28 cellular contexts compared by ENCODE assay signal in the genomic region with DNA sequence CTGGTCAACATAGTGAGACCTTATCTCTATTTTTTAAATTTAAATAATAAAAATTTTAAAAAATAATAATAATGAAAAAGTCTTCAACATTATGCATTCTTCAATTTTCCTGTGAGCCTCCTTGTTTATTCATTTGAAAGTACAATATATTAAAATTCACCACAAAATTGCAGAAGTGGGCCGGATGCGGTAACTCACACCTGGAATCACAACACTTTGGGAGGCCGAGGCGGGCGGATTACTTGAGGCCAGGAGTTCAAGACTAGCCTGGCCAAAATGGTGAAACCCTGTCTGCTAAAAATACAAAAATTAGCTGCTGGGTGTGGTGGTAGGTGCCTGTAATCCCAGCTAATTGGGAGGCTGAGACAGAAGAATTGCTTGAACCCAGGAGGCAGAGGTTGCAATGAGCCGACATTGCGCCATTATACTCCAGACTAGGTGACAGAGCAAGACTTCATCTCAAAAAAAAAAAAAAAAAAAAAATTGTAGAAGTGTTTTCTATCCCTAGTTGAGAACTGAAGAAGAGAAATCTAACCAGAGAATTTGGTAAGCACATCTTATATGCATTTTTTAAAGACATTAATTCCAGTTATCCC.
"Had no signal": no experiment of that assay in that cellular context is flagged by ENCODE, and none has a peak within 500 bp of the region (broad histone marks: within the 10 kb centered on the region; RNA-seq: fewer than 3 reads in every experiment).

No MANE protein-coding gene starts in this region.

- H3K4me3 Mint-ChIP-seq: activated CD4-positive, alpha-beta memory T cell treated with anti-CD3 and anti-CD28 coated beads, Interleukin-2, amount 10 ng/mL, durations not matched to agents 7 days and 5 days; activated CD4-positive, alpha-beta T cell treated with anti-CD3 and anti-CD28 coated beads, Interleukin-2, amount 10 ng/mL, durations not matched to agents 7 days and 5 days; activated T-cell treated with anti-CD3 and anti-CD28 coated beads, Interleukin-2, amount 50 U/mL, for 24 hours; natural killer cell; neural progenitor cell had no signal

- H3K36me3 ChIP-seq: brain microvascular endothelial cell, gastrocnemius medialis, lower lobe of right lung, neural progenitor cell, transverse colon had no signal

- DNase-seq: activated CD4-positive, alpha-beta memory T cell treated with anti-CD3 and anti-CD28 coated beads, Interleukin-2, amount 10 ng/mL, durations not matched to agents 7 days and 5 days; activated CD4-positive, alpha-beta T cell treated with anti-CD3 and anti-CD28 coated beads, Interleukin-2, amount 10 ng/mL, durations not matched to agents 7 days and 5 days; activated CD4-positive, CD25-positive, alpha-beta regulatory T cell treated with anti-CD3 and anti-CD28 coated beads, Interleukin-2, amount 50 U/mL, for 72 hours; activated CD8-positive, alpha-beta memory T cell treated with anti-CD3 and anti-CD28 coated beads, Interleukin-2, amount 50 U/mL, for 48 hours; activated gamma-delta T cell; activated naive CD4-positive, alpha-beta T cell treated with anti-CD3 and anti-CD28 coated beads, Interleukin-2, amount 50 U/mL, for 16 hours; activated T-cell treated with anti-CD3 and anti-CD28 coated beads, Interleukin-2, amount 50 U/mL, for 24 hours; amniotic stem cell; brain microvascular endothelial cell; dorsolateral prefrontal cortex; effector memory CD4-positive, alpha-beta T cell; gastrocnemius medialis; glutamatergic neuron; left lung; lower lobe of right lung; mesendoderm; natural killer cell; posterior cingulate gyrus; right cardiac atrium; stimulated activated CD4-positive, alpha-beta T cell treated with anti-CD3 and anti-CD28 coated beads, Interleukin-4, amount 100 ng/mL, for 1 hour; stimulated activated naive CD8-positive, alpha-beta T cell treated with anti-CD3 and anti-CD28 coated beads, Interleukin-15, Interleukin-2, amounts not matched to agents 100 U/mL and 50 U/mL, for 24 hours; testis; transverse colon had no signal

- H3K9ac ChIP-seq: neural progenitor cell had no signal

- H3K4me1 ChIP-seq: gastrocnemius medialis had no signal

- H3K27me3 Mint-ChIP-seq: activated T-cell treated with anti-CD3 and anti-CD28 coated beads, Interleukin-2, amount 50 U/mL, for 24 hours had no signal

- H3K36me3 Mint-ChIP-seq: natural killer cell, neural progenitor cell had no signal

- H3K9me3 ChIP-seq: gastrocnemius medialis, left lung, lower lobe of right lung, testis, transverse colon had no signal

- H3K27me3 ChIP-seq: brain microvascular endothelial cell, dorsolateral prefrontal cortex, gastrocnemius medialis, left lung, neural progenitor cell, testis, transverse colon had no signal

- FAIRE-seq: astrocyte, islet of Langerhans, urothelium cell line had no signal

- H3K27ac Mint-ChIP-seq: activated CD4-positive, alpha-beta memory T cell treated with anti-CD3 and anti-CD28 coated beads, Interleukin-2, amount 10 ng/mL, durations not matched to agents 7 days and 5 days; activated CD4-positive, alpha-beta T cell treated with anti-CD3 and anti-CD28 coated beads, Interleukin-2, amount 10 ng/mL, durations not matched to agents 7 days and 5 days; activated T-cell treated with anti-CD3 and anti-CD28 coated beads, Interleukin-2, amount 50 U/mL, for 24 hours; neural progenitor cell had no signal

- H3K4me2 ChIP-seq: neural progenitor cell had no signal

- H3K9me3 Mint-ChIP-seq: activated CD4-positive, alpha-beta memory T cell treated with anti-CD3 and anti-CD28 coated beads, Interleukin-2, amount 10 ng/mL, durations not matched to agents 7 days and 5 days; activated CD4-positive, alpha-beta T cell treated with anti-CD3 and anti-CD28 coated beads, Interleukin-2, amount 10 ng/mL, durations not matched to agents 7 days and 5 days; activated T-cell treated with anti-CD3 and anti-CD28 coated beads, Interleukin-2, amount 50 U/mL, for 24 hours; natural killer cell; neural progenitor cell had no signal

- H3K27ac ChIP-seq: brain microvascular endothelial cell, coronary artery, gastrocnemius medialis, neural progenitor cell had no signal

- H3K4me3 ChIP-seq: coronary artery, dorsolateral prefrontal cortex, gastrocnemius medialis, left lung, lower lobe of right lung, neural progenitor cell, testis, transverse colon had no signal

- H2AFZ ChIP-seq: neural progenitor cell had no signal

- ATAC-seq: gastrocnemius medialis; left lung; lower lobe of right lung; natural killer cell; right cardiac atrium; stimulated activated naive CD8-positive, alpha-beta T cell treated with anti-CD3 and anti-CD28 coated beads, Interleukin-15, Interleukin-2, amounts not matched to agents 100 U/mL and 50 U/mL, for 24 hours had no signal
